1 cellular context compared by ENCODE assay signal in genomic region chr17:35765086-35765710, GRCh38.
TF ChIP-seq lines count a peak whose summit lies in the region.

No MANE protein-coding gene starts in this region.

TF ChIP-seq in IMR-90, 13 proteins besides CTCF, POLR2A, EP300 and RAD21:
- TF ChIP-seq USF2 (IDR thresholded peaks at IDR 0.05; ENCODE audit: low read depth, low read length) = no peak
- no peak for TF ChIP-seq MAZ (IDR thresholded peaks at IDR 0.05; ENCODE audit: borderline replicate concordance, low read depth, low read length)
- TF ChIP-seq SMC3 (IDR thresholded peaks at IDR 0.05; ENCODE audit: low read depth, low read length) = no peak
- TF ChIP-seq, protein P1, sequence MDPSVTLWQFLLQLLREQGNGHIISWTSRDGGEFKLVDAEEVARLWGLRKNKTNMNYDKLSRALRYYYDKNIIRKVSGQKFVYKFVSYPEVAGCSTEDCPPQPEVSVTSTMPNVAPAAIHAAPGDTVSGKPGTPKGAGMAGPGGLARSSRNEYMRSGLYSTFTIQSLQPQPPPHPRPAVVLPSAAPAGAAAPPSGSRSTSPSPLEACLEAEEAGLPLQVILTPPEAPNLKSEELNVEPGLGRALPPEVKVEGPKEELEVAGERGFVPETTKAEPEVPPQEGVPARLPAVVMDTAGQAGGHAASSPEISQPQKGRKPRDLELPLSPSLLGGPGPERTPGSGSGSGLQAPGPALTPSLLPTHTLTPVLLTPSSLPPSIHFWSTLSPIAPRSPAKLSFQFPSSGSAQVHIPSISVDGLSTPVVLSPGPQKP (IDR thresholded peaks at IDR 0.05; ENCODE audit: borderline replicate concordance, low read depth, low read length) = no peak
- no peak for TF ChIP-seq CEBPB (IDR thresholded peaks at IDR 0.05; ENCODE audit: low read depth, low read length)
- no peak for TF ChIP-seq RFX5 (IDR thresholded peaks at IDR 0.05; ENCODE audit: low read depth, low read length)
- no peak for TF ChIP-seq MXI1 (IDR thresholded peaks at IDR 0.05; ENCODE audit: borderline replicate concordance, low read depth, low read length)
- TF ChIP-seq MAFK (IDR thresholded peaks at IDR 0.05; ENCODE audit: low read depth, low read length) = no peak
- TF ChIP-seq CHD1 (IDR thresholded peaks at IDR 0.05; ENCODE audit: low read depth, low read length) = no peak
- no peak for TF ChIP-seq RCOR1 (IDR thresholded peaks at IDR 0.05; ENCODE audit: insufficient replicate concordance, low read length)
- TF ChIP-seq BHLHE40 (IDR thresholded peaks at IDR 0.05; ENCODE audit: low read depth, low read length) = no peak
- TF ChIP-seq FOS (IDR thresholded peaks at IDR 0.05; ENCODE audit: low read depth, low read length) = no peak
- TF ChIP-seq NFE2L2 (IDR thresholded peaks at IDR 0.05; ENCODE audit: low read depth, low read length) = no peak
